ENCODE assay signal across 9 cellular contexts in the genomic region with DNA sequence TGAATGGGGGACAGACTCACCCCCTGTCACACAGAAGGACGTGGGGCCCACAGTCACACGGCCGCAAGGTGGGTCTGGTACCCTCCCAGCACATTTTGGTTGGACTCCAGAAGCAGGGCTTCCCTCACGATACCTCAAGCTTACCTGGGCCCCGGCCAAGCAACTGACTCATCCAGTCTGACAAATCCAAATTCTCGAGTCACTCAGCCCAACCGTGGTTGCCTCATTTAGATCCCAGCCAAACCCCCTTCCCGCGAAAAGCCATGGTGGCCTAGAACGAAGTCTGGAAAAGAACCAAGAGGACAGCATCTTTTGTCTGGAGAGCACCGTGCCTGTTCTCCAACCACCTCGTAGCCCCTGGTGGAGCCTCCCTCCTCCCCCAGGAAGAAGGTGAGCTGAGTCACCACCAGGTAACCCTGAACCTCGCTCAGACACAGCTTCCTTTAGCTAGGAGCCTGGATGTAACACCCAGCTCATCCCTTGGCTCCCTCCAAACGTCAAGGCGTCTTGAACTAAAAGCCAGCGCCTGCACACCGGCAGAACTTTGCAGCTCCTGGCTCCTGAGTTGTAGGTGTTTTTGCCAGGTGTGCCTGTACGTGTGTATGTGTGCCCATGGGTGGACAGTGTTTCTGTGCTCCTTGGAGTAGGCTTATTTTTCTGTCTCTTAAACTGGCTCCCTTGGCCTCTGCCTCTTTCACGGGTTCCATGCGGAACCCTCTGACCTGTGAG.
DNase-seq lines count a peak whose midpoint lies in the region; ATAC-seq and TF ChIP-seq lines count a peak whose summit lies in the region.
"Had no signal": no experiment of that assay in that cellular context is flagged by ENCODE, and none has a peak within 500 bp of the region (broad histone marks: within the 10 kb centered on the region; RNA-seq: fewer than 3 reads in every experiment).

No MANE protein-coding gene starts in this region.

- DNase-seq in Caki2 (ENCODE audit: low read depth), result peak; percentile 49
- peak; percentile 9 for DNase-seq in NCI-H446 treated with DMSO at 0.1 percent for 48 hours (lab: John Stamatoyannopoulos, UW)
- peak in 2 of 3 donors; percentile 17 to 45 for DNase-seq in effector memory CD4-positive, alpha-beta T cell
- peak; percentile 90 for DNase-seq in osteoblast (ENCODE audit: insufficient read length, low spot score, missing footprints)
- DNase-seq in COLO668 (lab: John Stamatoyannopoulos, UW; ENCODE audit: unreplicated experiment), result no peak
- no peak for DNase-seq in OCI-M2 (lab: John Stamatoyannopoulos, UW; ENCODE audit: unreplicated experiment)
- no peak for DNase-seq in HuH-7 (ENCODE audit: low spot score)

- H3K4me3 ChIP-seq in effector memory CD4-positive, alpha-beta T cell (ENCODE audit: insufficient read depth, low read depth, low read length, poor library complexity, severe bottlenecking), result no peak overlapping the region
- H3K4me3 ChIP-seq in osteoblast (ENCODE audit: insufficient read depth, low read length), result no peak overlapping the region
- H3K4me3 ChIP-seq: hepatocyte had no signal

- in situ Hi-C loops in Caki2 (cut with HindIII; ENCODE audit: low pct_unique_long_range_greater_than_20kb, low sequenced_read_pairs), result no loop called here

- no peaks in the 10 kb centered on the region for H3K27me3 ChIP-seq in effector memory CD4-positive, alpha-beta T cell (replicated peaks; ENCODE audit: control insufficient read depth, insufficient read depth, low read length, poor library complexity, severe bottlenecking)
- no peaks in the 10 kb centered on the region for H3K27me3 ChIP-seq in osteoblast (ENCODE audit: insufficient read depth, low read length)
- H3K27me3 ChIP-seq: hepatocyte had no signal

- H3K27ac ChIP-seq in effector memory CD4-positive, alpha-beta T cell (ENCODE audit: insufficient read depth, low read length, poor library complexity, severe bottlenecking), result peak overlapping the region; percentile 56
- H3K27ac ChIP-seq in osteoblast (ENCODE audit: low read depth, low read length), result no peak overlapping the region
- H3K27ac ChIP-seq: hepatocyte had no signal

- H2AFZ ChIP-seq in osteoblast (ENCODE audit: low read length), result no peak overlapping the region
- H2AFZ ChIP-seq: hepatocyte had no signal

- no peaks in the 10 kb centered on the region for H3K9me3 ChIP-seq in effector memory CD4-positive, alpha-beta T cell (ENCODE audit: control insufficient read depth, low read length)
- no peaks in the 10 kb centered on the region for H3K9me3 ChIP-seq in osteoblast (ENCODE audit: low read depth, low read length)

- H3K4me2 ChIP-seq in osteoblast (ENCODE audit: insufficient read depth, low read length), result peak overlapping the region; percentile 41
- H3K4me2 ChIP-seq: hepatocyte had no signal

- H4K20me1 ChIP-seq in osteoblast (ENCODE audit: insufficient read depth, low read length), result peaks cover 22% of the 10 kb centered on the region

- no peak for TF ChIP-seq CTCF in osteoblast (IDR thresholded peaks at IDR 0.05; ENCODE audit: extremely low read depth, low read depth, low read length)

- H3K4me1 ChIP-seq in effector memory CD4-positive, alpha-beta T cell (ENCODE audit: control insufficient read depth, insufficient read depth, low read length, poor library complexity, severe bottlenecking), result peaks cover 22% of the 10 kb centered on the region
- peaks cover 22% of the 10 kb centered on the region for H3K4me1 ChIP-seq in osteoblast (ENCODE audit: insufficient read depth, low read length)

- no peaks in the 10 kb centered on the region for H3K36me3 ChIP-seq in effector memory CD4-positive, alpha-beta T cell (ENCODE audit: control insufficient read depth, insufficient read depth, low read length)
- no peaks in the 10 kb centered on the region for H3K36me3 ChIP-seq in osteoblast (ENCODE audit: insufficient read depth, low read length)

- no peak for ATAC-seq in HG03432 (IDR thresholded peaks at IDR 0.05; ENCODE audit: unreplicated experiment)

- peaks cover 40% of the 10 kb centered on the region for H3K79me2 ChIP-seq in osteoblast (ENCODE audit: insufficient read depth, low read length)

Comparison
In these comparisons a context has a peak if more than half of its experiments do, and no peak if none do; other contexts are left out.
1. DNase-seq: peak in Caki2 (single experiment), NCI-H446 treated with DMSO at 0.1 percent for 48 hours (single experiment), effector memory CD4-positive, alpha-beta T cell (2 of 3) and osteoblast (single experiment); none in COLO668 (single experiment), OCI-M2 (single experiment) and HuH-7 (single experiment).